1 cellular context compared by ENCODE assay signal in genomic region chr18:50194623-50195532, GRCh38.
A peak's percentile ranks its signal among the peaks of the same experiment; 100 is the strongest.
TF ChIP-seq lines count a peak whose summit lies in the region.

TSS of gene MYO5B (minus strand) at chr18:50195147. CDS start at chr18:50194793, 354 bp downstream.

TF ChIP-seq in HEK293, 187 proteins besides CTCF, POLR2A, EP300 and RAD21 (continued from another document and continues in another):
- TF ChIP-seq ZNF335 (tag by site-specific recombination; conservative IDR thresholded peaks at IDR 0.05) = peak; percentile 45; the same call in 1 of the 2 replicates
- no peak for TF ChIP-seq ZNF518A (tag by site-specific recombination; conservative IDR thresholded peaks at IDR 0.05; ENCODE audit: low read depth)
- TF ChIP-seq, protein P1, sequence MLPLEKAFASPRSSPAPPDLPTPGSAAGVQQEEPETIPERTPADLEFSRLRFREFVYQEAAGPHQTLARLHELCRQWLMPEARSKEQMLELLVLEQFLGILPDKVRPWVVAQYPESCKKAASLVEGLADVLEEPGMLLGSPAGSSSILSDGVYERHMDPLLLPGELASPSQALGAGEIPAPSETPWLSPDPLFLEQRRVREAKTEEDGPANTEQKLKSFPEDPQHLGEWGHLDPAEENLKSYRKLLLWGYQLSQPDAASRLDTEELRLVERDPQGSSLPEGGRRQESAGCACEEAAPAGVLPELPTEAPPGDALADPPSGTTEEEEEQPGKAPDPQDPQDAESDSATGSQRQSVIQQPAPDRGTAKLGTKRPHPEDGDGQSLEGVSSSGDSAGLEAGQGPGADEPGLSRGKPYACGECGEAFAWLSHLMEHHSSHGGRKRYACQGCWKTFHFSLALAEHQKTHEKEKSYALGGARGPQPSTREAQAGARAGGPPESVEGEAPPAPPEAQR (tag by site-specific recombination; IDR thresholded peaks at IDR 0.05) = no peak
- TF ChIP-seq, protein P2, sequence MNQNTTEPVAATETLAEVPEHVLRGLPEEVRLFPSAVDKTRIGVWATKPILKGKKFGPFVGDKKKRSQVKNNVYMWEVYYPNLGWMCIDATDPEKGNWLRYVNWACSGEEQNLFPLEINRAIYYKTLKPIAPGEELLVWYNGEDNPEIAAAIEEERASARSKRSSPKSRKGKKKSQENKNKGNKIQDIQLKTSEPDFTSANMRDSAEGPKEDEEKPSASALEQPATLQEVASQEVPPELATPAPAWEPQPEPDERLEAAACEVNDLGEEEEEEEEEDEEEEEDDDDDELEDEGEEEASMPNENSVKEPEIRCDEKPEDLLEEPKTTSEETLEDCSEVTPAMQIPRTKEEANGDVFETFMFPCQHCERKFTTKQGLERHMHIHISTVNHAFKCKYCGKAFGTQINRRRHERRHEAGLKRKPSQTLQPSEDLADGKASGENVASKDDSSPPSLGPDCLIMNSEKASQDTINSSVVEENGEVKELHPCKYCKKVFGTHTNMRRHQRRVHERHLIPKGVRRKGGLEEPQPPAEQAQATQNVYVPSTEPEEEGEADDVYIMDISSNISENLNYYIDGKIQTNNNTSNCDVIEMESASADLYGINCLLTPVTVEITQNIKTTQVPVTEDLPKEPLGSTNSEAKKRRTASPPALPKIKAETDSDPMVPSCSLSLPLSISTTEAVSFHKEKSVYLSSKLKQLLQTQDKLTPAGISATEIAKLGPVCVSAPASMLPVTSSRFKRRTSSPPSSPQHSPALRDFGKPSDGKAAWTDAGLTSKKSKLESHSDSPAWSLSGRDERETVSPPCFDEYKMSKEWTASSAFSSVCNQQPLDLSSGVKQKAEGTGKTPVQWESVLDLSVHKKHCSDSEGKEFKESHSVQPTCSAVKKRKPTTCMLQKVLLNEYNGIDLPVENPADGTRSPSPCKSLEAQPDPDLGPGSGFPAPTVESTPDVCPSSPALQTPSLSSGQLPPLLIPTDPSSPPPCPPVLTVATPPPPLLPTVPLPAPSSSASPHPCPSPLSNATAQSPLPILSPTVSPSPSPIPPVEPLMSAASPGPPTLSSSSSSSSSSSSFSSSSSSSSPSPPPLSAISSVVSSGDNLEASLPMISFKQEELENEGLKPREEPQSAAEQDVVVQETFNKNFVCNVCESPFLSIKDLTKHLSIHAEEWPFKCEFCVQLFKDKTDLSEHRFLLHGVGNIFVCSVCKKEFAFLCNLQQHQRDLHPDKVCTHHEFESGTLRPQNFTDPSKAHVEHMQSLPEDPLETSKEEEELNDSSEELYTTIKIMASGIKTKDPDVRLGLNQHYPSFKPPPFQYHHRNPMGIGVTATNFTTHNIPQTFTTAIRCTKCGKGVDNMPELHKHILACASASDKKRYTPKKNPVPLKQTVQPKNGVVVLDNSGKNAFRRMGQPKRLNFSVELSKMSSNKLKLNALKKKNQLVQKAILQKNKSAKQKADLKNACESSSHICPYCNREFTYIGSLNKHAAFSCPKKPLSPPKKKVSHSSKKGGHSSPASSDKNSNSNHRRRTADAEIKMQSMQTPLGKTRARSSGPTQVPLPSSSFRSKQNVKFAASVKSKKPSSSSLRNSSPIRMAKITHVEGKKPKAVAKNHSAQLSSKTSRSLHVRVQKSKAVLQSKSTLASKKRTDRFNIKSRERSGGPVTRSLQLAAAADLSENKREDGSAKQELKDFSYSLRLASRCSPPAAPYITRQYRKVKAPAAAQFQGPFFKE (tag by site-specific recombination; IDR thresholded peaks at IDR 0.05; ENCODE audit: borderline replicate concordance) = no peak
- no peak for TF ChIP-seq GLIS1 (tag by site-specific recombination; IDR thresholded peaks at IDR 0.05)
- TF ChIP-seq ZNF76 (tag by site-specific recombination; IDR thresholded peaks at IDR 0.05; ENCODE audit: borderline replicate concordance, low read depth) = no peak
- no peak for TF ChIP-seq ZNF843 (tag by site-specific recombination; IDR thresholded peaks at IDR 0.05)
- TF ChIP-seq PRDM10 (tag by site-specific recombination; IDR thresholded peaks at IDR 0.05) = no peak
- TF ChIP-seq ZNF621 (tag by site-specific recombination; IDR thresholded peaks at IDR 0.05) = no peak
- TF ChIP-seq ZNF239 (tag by site-specific recombination; IDR thresholded peaks at IDR 0.05) = no peak
- peak; percentile 26; the same call in 1 of the 2 replicates for TF ChIP-seq ZBTB8A (tag by site-specific recombination; IDR thresholded peaks at IDR 0.05)
- TF ChIP-seq, protein P3, sequence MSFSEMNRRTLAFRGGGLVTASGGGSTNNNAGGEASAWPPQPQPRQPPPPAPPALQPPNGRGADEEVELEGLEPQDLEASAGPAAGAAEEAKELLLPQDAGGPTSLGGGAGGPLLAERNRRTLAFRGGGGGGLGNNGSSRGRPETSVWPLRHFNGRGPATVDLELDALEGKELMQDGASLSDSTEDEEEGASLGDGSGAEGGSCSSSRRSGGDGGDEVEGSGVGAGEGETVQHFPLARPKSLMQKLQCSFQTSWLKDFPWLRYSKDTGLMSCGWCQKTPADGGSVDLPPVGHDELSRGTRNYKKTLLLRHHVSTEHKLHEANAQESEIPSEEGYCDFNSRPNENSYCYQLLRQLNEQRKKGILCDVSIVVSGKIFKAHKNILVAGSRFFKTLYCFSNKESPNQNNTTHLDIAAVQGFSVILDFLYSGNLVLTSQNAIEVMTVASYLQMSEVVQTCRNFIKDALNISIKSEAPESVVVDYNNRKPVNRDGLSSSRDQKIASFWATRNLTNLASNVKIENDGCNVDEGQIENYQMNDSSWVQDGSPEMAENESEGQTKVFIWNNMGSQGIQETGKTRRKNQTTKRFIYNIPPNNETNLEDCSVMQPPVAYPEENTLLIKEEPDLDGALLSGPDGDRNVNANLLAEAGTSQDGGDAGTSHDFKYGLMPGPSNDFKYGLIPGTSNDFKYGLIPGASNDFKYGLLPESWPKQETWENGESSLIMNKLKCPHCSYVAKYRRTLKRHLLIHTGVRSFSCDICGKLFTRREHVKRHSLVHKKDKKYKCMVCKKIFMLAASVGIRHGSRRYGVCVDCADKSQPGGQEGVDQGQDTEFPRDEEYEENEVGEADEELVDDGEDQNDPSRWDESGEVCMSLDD (tag by site-specific recombination; IDR thresholded peaks at IDR 0.05) = no peak
- TF ChIP-seq KLF17 (tag by site-specific recombination; IDR thresholded peaks at IDR 0.05) = no peak
- peak; percentile 58; the same call in 1 of the 2 replicates for TF ChIP-seq YY1 (tag by site-specific recombination; IDR thresholded peaks at IDR 0.05)
- TF ChIP-seq, protein P4, sequence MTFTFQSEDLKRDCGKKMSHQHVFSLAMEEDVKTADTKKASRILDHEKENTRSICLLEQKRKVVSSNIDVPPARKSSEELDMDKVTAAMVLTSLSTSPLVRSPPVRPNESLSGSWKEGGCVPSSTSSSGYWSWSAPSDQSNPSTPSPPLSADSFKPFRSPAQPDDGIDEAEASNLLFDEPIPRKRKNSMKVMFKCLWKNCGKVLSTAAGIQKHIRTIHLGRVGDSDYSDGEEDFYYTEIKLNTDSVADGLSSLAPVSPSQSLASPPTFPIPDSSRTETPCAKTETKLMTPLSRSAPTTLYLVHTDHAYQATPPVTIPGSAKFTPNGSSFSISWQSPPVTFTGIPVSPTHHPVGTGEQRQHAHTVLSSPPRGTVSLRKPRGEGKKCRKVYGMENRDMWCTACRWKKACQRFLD (tag by site-specific recombination; IDR thresholded peaks at IDR 0.05) = no peak
- no peak for TF ChIP-seq GLIS2 (tag by site-specific recombination; IDR thresholded peaks at IDR 0.05)
- TF ChIP-seq ZNF174 (tag by site-specific recombination; IDR thresholded peaks at IDR 0.05) = no peak
- TF ChIP-seq ZBTB26 (tag by site-specific recombination; optimal IDR thresholded peaks at IDR 0.05) = peak; percentile 63
- no peak for TF ChIP-seq ZNF155 (tag by site-specific recombination; IDR thresholded peaks at IDR 0.05)
- no peak for TF ChIP-seq ZNF37A (tag by site-specific recombination; IDR thresholded peaks at IDR 0.05)
- TF ChIP-seq ZBTB6 (tag by site-specific recombination; IDR thresholded peaks at IDR 0.05) = no peak
- no peak for TF ChIP-seq ZNF10 (tag by site-specific recombination; IDR thresholded peaks at IDR 0.05)
- TF ChIP-seq MYNN (tag by site-specific recombination; IDR thresholded peaks at IDR 0.05; ENCODE audit: borderline replicate concordance) = no peak
- TF ChIP-seq ZSCAN30 (tag by site-specific recombination; IDR thresholded peaks at IDR 0.05) = peak; percentile 77
- TF ChIP-seq ZNF777 (tag by site-specific recombination; IDR thresholded peaks at IDR 0.05; ENCODE audit: borderline replicate concordance) = no peak
- no peak for TF ChIP-seq ZFP3 (tag by site-specific recombination; IDR thresholded peaks at IDR 0.05; ENCODE audit: low read depth)
- TF ChIP-seq YY2 (tag by site-specific recombination; IDR thresholded peaks at IDR 0.05) = no peak
